8 cellular contexts compared by ENCODE assay signal in the genomic region with DNA sequence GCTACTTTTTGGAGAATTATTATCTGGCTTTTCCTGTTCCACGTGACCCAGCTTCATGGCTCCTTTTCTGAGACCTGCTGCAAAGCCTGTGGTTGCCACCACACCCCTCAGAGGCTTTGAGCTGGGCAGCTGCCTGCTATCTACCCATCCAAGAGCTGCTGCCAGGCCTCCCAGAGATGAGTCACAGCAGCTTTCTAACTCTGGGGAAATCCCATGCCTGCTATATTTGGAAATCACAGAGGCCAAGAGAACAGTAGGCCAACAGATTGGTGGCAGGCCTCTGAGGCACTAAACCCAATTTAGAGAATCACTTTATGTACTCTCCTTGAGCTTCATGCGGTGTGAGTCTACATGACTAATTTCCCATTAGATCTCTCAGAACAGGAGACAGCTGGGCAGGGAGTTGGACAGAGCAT. TPM values are rescaled to one million over a fixed set of nuclear protein-coding genes. Genes with fewer than 3 reads are reported as not detected.
DNase-seq lines count a peak whose midpoint lies in the region; ATAC-seq and TF ChIP-seq lines count a peak whose summit lies in the region.

No MANE protein-coding gene starts in this region.

- ATAC-seq in GM21423 (IDR thresholded peaks at IDR 0.05; ENCODE audit: unreplicated experiment): peak; percentile 99
- peak; percentile 95 for ATAC-seq in HG03575 (IDR thresholded peaks at IDR 0.05; ENCODE audit: extremely low read depth, insufficient number of reproducible peaks, low FRiP score, unreplicated experiment)

- TF ChIP-seq CTCF in cardiac fibroblast (IDR thresholded peaks at IDR 0.05; ENCODE audit: low read depth, low read length) (no peak), liver (IDR thresholded peaks at IDR 0.05; ENCODE audit: low read depth, low read length, missing input control) (no peak)

- no peaks in the 10 kb centered on the region for H3K27me3 ChIP-seq in liver (ENCODE audit: control insufficient read depth in 4 of 4, insufficient read depth in 4 of 4, low read length in 3 of 4)

- H3K4me1 ChIP-seq in liver (ENCODE audit: control insufficient read depth in 4 of 4, insufficient read depth in 4 of 4, low read length in 3 of 4): peaks cover 0 to 10% (median 5%) of the 10 kb centered on the region in 4 donors

- 16% methylated on average over 2 of the region's 2 CpGs for WGBS in liver

- DNase-seq in ELF-1 (ENCODE audit: low read depth, low spot score) (peak; percentile 53), SW 1271 (lab: John Stamatoyannopoulos, UW) (peak; percentile 70 to 86), cardiac fibroblast (ENCODE audit: low read depth in 2 of 2) (peak; percentile 89 to 95), GDM1 (lab: John Stamatoyannopoulos, UW) (no peak)
- DNase-seq in stimulated activated CD8-positive, alpha-beta memory T cell treated with anti-CD3 and anti-CD28 coated beads, Interleukin-4, amount 100 ng/mL, for 24 hours (ENCODE audit: low read depth): peak; percentile 11

- no peak overlapping the region for H3K9ac ChIP-seq in liver (ENCODE audit: low read depth in 1 of 2, low read length in 2 of 2)

- TF ChIP-seq RAD21 in liver (IDR thresholded peaks at IDR 0.05): peak; percentile 53 to 62

- H3K27ac ChIP-seq in liver (ENCODE audit: low read depth in 1 of 2, low read length in 2 of 2): no peak overlapping the region

- peaks cover 0 to 2% (median 0%) of the 10 kb centered on the region in 4 donors for H3K36me3 ChIP-seq in liver (ENCODE audit: control insufficient read depth in 4 of 4, insufficient read depth in 3 of 4, low read depth in 1 of 4, low read length in 3 of 4)

- no peak overlapping the region for H3K4me3 ChIP-seq in cardiac fibroblast (replicated peaks in 1 of 2; ENCODE audit: low read depth in 2 of 2, low read length in 2 of 2)
- H3K4me3 ChIP-seq in liver (ENCODE audit: low read depth in 1 of 3, low read length in 3 of 3): no peak overlapping the region

- H3K9me3 ChIP-seq in liver (ENCODE audit: control insufficient read depth in 4 of 4, low read length in 3 of 4): no peaks in the 10 kb centered on the region

TF ChIP-seq in liver, 16 proteins besides CTCF, POLR2A, EP300 and RAD21:
- TF ChIP-seq SP1 (IDR thresholded peaks at IDR 0.05) (peak; percentile 63), YY1 (IDR thresholded peaks at IDR 0.05) (no peak), FOXA1 (IDR thresholded peaks at IDR 0.05) (no peak), JUND (IDR thresholded peaks at IDR 0.05) (peak; percentile 98 to 99), HNF4A (conservative IDR thresholded peaks at IDR 0.05) (peak; percentile 57 to 71), EGR1 (IDR thresholded peaks at IDR 0.05; ENCODE audit: low read depth in 2 of 2) (no peak), RXRA (IDR thresholded peaks at IDR 0.05) (peak; percentile 20 to 60), NR2F2 (IDR thresholded peaks at IDR 0.05) (no peak), TAF1 (conservative IDR thresholded peaks at IDR 0.05) (no peak), HNF4G (IDR thresholded peaks at IDR 0.05) (no peak), FOXA2 (IDR thresholded peaks at IDR 0.05) (peak; percentile 14), GABPA (IDR thresholded peaks at IDR 0.05 in 1 of 2, conservative IDR thresholded peaks at IDR 0.05 in 1 of 2) (no peak)
- TF ChIP-seq, protein P1, sequence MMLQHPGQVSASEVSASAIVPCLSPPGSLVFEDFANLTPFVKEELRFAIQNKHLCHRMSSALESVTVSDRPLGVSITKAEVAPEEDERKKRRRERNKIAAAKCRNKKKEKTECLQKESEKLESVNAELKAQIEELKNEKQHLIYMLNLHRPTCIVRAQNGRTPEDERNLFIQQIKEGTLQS (IDR thresholded peaks at IDR 0.05): peak; percentile 92
- TF ChIP-seq, protein P2, sequence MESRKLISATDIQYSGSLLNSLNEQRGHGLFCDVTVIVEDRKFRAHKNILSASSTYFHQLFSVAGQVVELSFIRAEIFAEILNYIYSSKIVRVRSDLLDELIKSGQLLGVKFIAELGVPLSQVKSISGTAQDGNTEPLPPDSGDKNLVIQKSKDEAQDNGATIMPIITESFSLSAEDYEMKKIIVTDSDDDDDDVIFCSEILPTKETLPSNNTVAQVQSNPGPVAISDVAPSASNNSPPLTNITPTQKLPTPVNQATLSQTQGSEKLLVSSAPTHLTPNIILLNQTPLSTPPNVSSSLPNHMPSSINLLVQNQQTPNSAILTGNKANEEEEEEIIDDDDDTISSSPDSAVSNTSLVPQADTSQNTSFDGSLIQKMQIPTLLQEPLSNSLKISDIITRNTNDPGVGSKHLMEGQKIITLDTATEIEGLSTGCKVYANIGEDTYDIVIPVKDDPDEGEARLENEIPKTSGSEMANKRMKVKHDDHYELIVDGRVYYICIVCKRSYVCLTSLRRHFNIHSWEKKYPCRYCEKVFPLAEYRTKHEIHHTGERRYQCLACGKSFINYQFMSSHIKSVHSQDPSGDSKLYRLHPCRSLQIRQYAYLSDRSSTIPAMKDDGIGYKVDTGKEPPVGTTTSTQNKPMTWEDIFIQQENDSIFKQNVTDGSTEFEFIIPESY (IDR thresholded peaks at IDR 0.05): no peak
- TF ChIP-seq, protein P3, sequence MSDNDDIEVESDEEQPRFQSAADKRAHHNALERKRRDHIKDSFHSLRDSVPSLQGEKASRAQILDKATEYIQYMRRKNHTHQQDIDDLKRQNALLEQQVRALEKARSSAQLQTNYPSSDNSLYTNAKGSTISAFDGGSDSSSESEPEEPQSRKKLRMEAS (IDR thresholded peaks at IDR 0.05): no peak
- TF ChIP-seq, protein P4, sequence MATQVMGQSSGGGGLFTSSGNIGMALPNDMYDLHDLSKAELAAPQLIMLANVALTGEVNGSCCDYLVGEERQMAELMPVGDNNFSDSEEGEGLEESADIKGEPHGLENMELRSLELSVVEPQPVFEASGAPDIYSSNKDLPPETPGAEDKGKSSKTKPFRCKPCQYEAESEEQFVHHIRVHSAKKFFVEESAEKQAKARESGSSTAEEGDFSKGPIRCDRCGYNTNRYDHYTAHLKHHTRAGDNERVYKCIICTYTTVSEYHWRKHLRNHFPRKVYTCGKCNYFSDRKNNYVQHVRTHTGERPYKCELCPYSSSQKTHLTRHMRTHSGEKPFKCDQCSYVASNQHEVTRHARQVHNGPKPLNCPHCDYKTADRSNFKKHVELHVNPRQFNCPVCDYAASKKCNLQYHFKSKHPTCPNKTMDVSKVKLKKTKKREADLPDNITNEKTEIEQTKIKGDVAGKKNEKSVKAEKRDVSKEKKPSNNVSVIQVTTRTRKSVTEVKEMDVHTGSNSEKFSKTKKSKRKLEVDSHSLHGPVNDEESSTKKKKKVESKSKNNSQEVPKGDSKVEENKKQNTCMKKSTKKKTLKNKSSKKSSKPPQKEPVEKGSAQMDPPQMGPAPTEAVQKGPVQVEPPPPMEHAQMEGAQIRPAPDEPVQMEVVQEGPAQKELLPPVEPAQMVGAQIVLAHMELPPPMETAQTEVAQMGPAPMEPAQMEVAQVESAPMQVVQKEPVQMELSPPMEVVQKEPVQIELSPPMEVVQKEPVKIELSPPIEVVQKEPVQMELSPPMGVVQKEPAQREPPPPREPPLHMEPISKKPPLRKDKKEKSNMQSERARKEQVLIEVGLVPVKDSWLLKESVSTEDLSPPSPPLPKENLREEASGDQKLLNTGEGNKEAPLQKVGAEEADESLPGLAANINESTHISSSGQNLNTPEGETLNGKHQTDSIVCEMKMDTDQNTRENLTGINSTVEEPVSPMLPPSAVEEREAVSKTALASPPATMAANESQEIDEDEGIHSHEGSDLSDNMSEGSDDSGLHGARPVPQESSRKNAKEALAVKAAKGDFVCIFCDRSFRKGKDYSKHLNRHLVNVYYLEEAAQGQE (IDR thresholded peaks at IDR 0.05): no peak
TF ChIP-seq in liver: peak in this region for 6.

RNA-seq across cellular contexts. Expression of a gene that starts 35.2 kb away (rescaled TPM):
- total RNA-seq in liver: 10 to 100 TPM; 32.6 to 55.8 TPM
- polyA plus RNA-seq in liver: 10 to 100 TPM in 1 of 2 donors, 1 to 10 TPM in 1; 9.3 to 70.6 TPM
